Comparison of ENCODE assay signal across 8 cellular contexts in genomic region chr17:42680331-42680808, GRCh38. TPM values are rescaled to one million over a fixed set of nuclear protein-coding genes. Genes with fewer than 3 reads are reported as not detected.
DNase-seq lines count a peak whose midpoint lies in the region; ATAC-seq and TF ChIP-seq lines count a peak whose summit lies in the region.

No MANE protein-coding gene starts in this region.

- H3K79me2 ChIP-seq in Karpas-422 (ENCODE audit: low read length): no peaks in the 10 kb centered on the region

- ATAC-seq in HG03571 (IDR thresholded peaks at IDR 0.05; ENCODE audit: unreplicated experiment): no peak
- no peak for ATAC-seq in HG03159 (IDR thresholded peaks at IDR 0.05; ENCODE audit: unreplicated experiment)

- intact Hi-C loops in Calu3 (cut with micrococcal nuclease; ENCODE audit: unreplicated experiment): no loop called here
- intact Hi-C loops in dorsolateral prefrontal cortex (cut with DNase I): loop anchor here in 1 of 2 donors (5.0 to 10.0 kb wide), 2 partner anchors 103 to 286 kb away; partner anchors contain the start of gene PSMC3IP

- H3K27me3 ChIP-seq in Karpas-422 (ENCODE audit: low read length) (no peaks in the 10 kb centered on the region), dorsolateral prefrontal cortex (no peaks in the 10 kb centered on the region)

- H4K20me1 ChIP-seq in Karpas-422 (ENCODE audit: insufficient read depth, low read depth, low read length): peaks cover 4% of the 10 kb centered on the region; the same call in 1 of the 2 replicates

- H3K36me3 ChIP-seq in Karpas-422 (ENCODE audit: insufficient read depth, low read length): no peaks in the 10 kb centered on the region

- H3K27ac ChIP-seq in Karpas-422 (ENCODE audit: low read length) (no peak overlapping the region), dorsolateral prefrontal cortex (peak overlapping the region in 55 of 59 donors; percentile 77 to 99 (median 96))

- peaks cover 52% of the 10 kb centered on the region for H3K4me1 Mint-ChIP-seq in Calu3 (ENCODE audit: low read depth, unreplicated experiment)
- H3K4me1 Mint-ChIP-seq in nephron progenitor cell: peaks cover 72% of the 10 kb centered on the region

- peak overlapping the region; percentile 83 for H3K9ac ChIP-seq in Karpas-422 (ENCODE audit: low read length)

- H3K4me3 ChIP-seq in Karpas-422 (ENCODE audit: low read length) (peak overlapping the region; percentile 81; the same call in 1 of the 2 replicates), dorsolateral prefrontal cortex (peak overlapping the region in 58 of 59 donors; percentile 33 to 94 (median 83))

- H3K9me3 ChIP-seq in Karpas-422 (ENCODE audit: low read length): no peaks in the 10 kb centered on the region

- H3K27ac Mint-ChIP-seq in Calu3 (ENCODE audit: unreplicated experiment): peak overlapping the region; percentile 73
- H3K27ac Mint-ChIP-seq in nephron progenitor cell: peak overlapping the region; percentile 94

- H3K9me3 Mint-ChIP-seq in Calu3 (ENCODE audit: low read depth, unreplicated experiment) (no peaks in the 10 kb centered on the region), nephron progenitor cell (no peaks in the 10 kb centered on the region)

- no TSS peak for BruUV-seq in Calu3 (replicated peaks; lab: Mats Ljungman, UMichigan)

- H3K4me3 Mint-ChIP-seq in Calu3 (ENCODE audit: low read depth, unreplicated experiment) (peak overlapping the region; percentile 93), nephron progenitor cell (peak overlapping the region; percentile 69)

- DNase-seq in Calu3 (no peak), Karpas-422 (no peak), dorsolateral prefrontal cortex (no peak), nephron progenitor cell (no peak), AG08396 (ENCODE audit: low spot score) (no peak)
- no peak for DNase-seq in stimulated activated CD4-positive, alpha-beta T cell treated with anti-CD3 and anti-CD28 coated beads, Interleukin-15, amount 100 ng/mL, for 24 hours

- H3K9me2 ChIP-seq in Karpas-422 (replicated peaks; ENCODE audit: insufficient read depth, low read length): no peaks in the 10 kb centered on the region

- H3K36me3 Mint-ChIP-seq in Calu3 (ENCODE audit: insufficient read depth, unreplicated experiment) (peaks cover 61% of the 10 kb centered on the region), nephron progenitor cell (ENCODE audit: low read depth) (peaks cover 12% of the 10 kb centered on the region)

- H2AFZ ChIP-seq in Karpas-422 (ENCODE audit: low read length): no peak overlapping the region; the same call in 1 of the 2 replicates

- CTCF ChIA-PET in Calu3 (lab: Charles Lee): interaction anchor here (0.6 to 6.3 kb wide), 5 partner anchors 56 to 102 kb away, joined by 3 to 66 read pairs (median 16); partner anchors contain the start of genes PSMC3IP, RETREG3 and TUBG1

- no peak for TF ChIP-seq CTCF in Calu3 (IDR thresholded peaks at IDR 0.05; ENCODE audit: unreplicated experiment)
- no peak for TF ChIP-seq CTCF in dorsolateral prefrontal cortex (IDR thresholded peaks at IDR 0.05 in 54 of 56, conservative IDR thresholded peaks at IDR 0.05 in 2 of 56; ENCODE audit: low read depth in 1 of 56, partially characterized antibody in 56 of 56)
- no peak for TF ChIP-seq CTCF in nephron progenitor cell (IDR thresholded peaks at IDR 0.05)

- H3K4me2 ChIP-seq in Karpas-422 (ENCODE audit: low read depth, low read length, poor library complexity, severe bottlenecking): peak overlapping the region; percentile 100

- peaks cover 35% of the 10 kb centered on the region for H3K27me3 Mint-ChIP-seq in Calu3 (ENCODE audit: unreplicated experiment)
- peaks cover 6% of the 10 kb centered on the region for H3K27me3 Mint-ChIP-seq in nephron progenitor cell (ENCODE audit: low read depth, poor library complexity)

- H3K4me1 ChIP-seq in Karpas-422 (ENCODE audit: low read length): peaks cover 44% of the 10 kb centered on the region

RNA-seq across cellular contexts. Expression of gene CCR10, which starts 1.3 kb away (rescaled TPM):
- total RNA-seq in Calu3 (2022) (0.33 and 0.42 TPM in 2 replicates), dorsolateral prefrontal cortex (1 to 10 TPM; 1.8 to 8.1 (median 4.2) TPM)
- 0.22 TPM in 1 of 2 replicates, not detected in the other for total RNA-seq in Karpas-422 (2014; rRNA removed; shearing (Covaris generic); ENCODE audit: low replicate concordance)

RNA-seq across cellular contexts. Expression of gene CNTNAP1, which starts 2.0 kb away (rescaled TPM):
- total RNA-seq in Calu3 (2022) (1.2 and 1.3 TPM in 2 replicates), dorsolateral prefrontal cortex (100 to 1,000 TPM in 116 of 120 experiments, 10 to 100 TPM in 4; 58.4 to 222 (median 157) TPM)
- 0.19 and 0.65 TPM in 2 replicates for total RNA-seq in Karpas-422 (2014; rRNA removed; shearing (Covaris generic); ENCODE audit: low replicate concordance)

RNA-seq across cellular contexts. Expression of gene PLEKHH3, which starts 3.6 kb away (rescaled TPM):
- 35.2 and 45.0 TPM in 2 replicates for total RNA-seq in Calu3 (2022)
- total RNA-seq in Karpas-422 (2014; rRNA removed; shearing (Covaris generic); ENCODE audit: low replicate concordance): 6.7 and 7.0 TPM in 2 replicates
- 10 to 100 TPM in 104 of 120 experiments, 1 to 10 TPM in 16; 6.3 to 25.0 (median 12.5) TPM for total RNA-seq in dorsolateral prefrontal cortex

RNA-seq across cellular contexts. Expression of gene TUBG2, which starts 21.3 kb away (rescaled TPM):
- 23.6 and 26.1 TPM in 2 replicates for total RNA-seq in Calu3 (2022)
- 15.3 and 17.5 TPM in 2 replicates for total RNA-seq in Karpas-422 (2014; rRNA removed; shearing (Covaris generic); ENCODE audit: low replicate concordance)
- 100 to 1,000 TPM in 77 of 120 experiments, 10 to 100 TPM in 43; 64.3 to 154 (median 106) TPM for total RNA-seq in dorsolateral prefrontal cortex

Comparison
In these comparisons a context has a peak if more than half of its experiments do, and no peak if none do; other contexts are left out.
1. RNA of gene CNTNAP1, which starts 2.0 kb away (total RNA-seq): 58.4 to 222 TPM in dorsolateral prefrontal cortex; 1.2 to 1.3 TPM in Calu3 and 0.19 to 0.65 TPM in Karpas-422; every median in the first group is over 10 times any median in the second.